In the genomic region with DNA sequence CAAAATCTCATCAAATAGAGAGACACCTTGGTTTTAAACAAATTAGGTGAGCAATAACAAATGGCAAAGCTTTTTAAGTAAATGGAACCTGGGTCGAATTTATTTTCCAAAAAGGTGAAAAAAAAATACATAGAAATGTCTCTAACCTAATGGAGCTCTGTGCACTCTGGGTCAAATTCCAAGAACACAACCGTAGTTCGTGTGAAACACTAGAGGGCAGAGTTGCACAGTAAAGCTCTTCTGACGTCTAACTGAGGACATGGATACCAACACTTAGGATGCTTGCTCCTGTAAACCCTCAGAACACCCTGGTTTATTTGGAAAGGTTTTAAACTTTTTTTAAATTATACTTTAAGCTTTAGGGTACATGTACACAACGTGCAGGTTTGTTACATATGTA, we compare ENCODE assay signal across 8 cellular contexts. TPM values are rescaled to one million over a fixed set of nuclear protein-coding genes. Genes with fewer than 3 reads are reported as not detected.
DNase-seq lines count a peak whose midpoint lies in the region; ATAC-seq and TF ChIP-seq lines count a peak whose summit lies in the region.

No MANE protein-coding gene starts in this region.

- H3K27me3 ChIP-seq in NT2/D1 (ENCODE audit: insufficient read depth, insufficient read length) (no peaks in the 10 kb centered on the region), lower lobe of right lung (ENCODE audit: low read depth) (no peaks in the 10 kb centered on the region)

- no peak overlapping the region for H3K27ac Mint-ChIP-seq in activated CD4-positive, alpha-beta memory T cell treated with anti-CD3 and anti-CD28 coated beads for 36 hours
- no peak overlapping the region for H3K27ac Mint-ChIP-seq in activated CD4-positive, alpha-beta memory T cell treated with anti-CD3 and anti-CD28 coated beads, Interleukin-2, amount 10 ng/mL, durations not matched to agents 7 days and 5 days

- TF ChIP-seq EP300 in Ishikawa (IDR thresholded peaks at IDR 0.05; ENCODE audit: borderline replicate concordance): no peak

- intact Hi-C loops in activated CD4-positive, alpha-beta memory T cell treated with anti-CD3 and anti-CD28 coated beads for 36 hours (cut with micrococcal nuclease): loop anchor here (1.0 kb wide), 2 partner anchors 296 to 392 kb away; no protein-coding TSS in a partner anchor
- intact Hi-C loops in lower lobe of right lung (cut with DNase I): no loop called here

- CTCF ChIA-PET in activated CD4-positive, alpha-beta memory T cell treated with anti-CD3 and anti-CD28 coated beads for 36 hours (lab: Charles Lee): interaction anchor here (0.5 to 2.2 kb wide), 12 partner anchors 9 to 506 kb away, joined by 3 to 42 read pairs (median 4); no protein-coding TSS in a partner anchor
- CTCF ChIA-PET in activated CD4-positive, alpha-beta memory T cell treated with anti-CD3 and anti-CD28 coated beads, Interleukin-2, amount 10 ng/mL, durations not matched to agents 7 days and 5 days (lab: Charles Lee): interaction anchor here (0.5 to 3.8 kb wide), 9 partner anchors 9 to 512 kb away, joined by 3 to 48 read pairs (median 3); no protein-coding TSS in a partner anchor

- H3K4me1 ChIP-seq in NT2/D1 (ENCODE audit: insufficient read depth, insufficient read length): no peaks in the 10 kb centered on the region
- H3K4me1 ChIP-seq in lower lobe of right lung: no peaks in the 10 kb centered on the region

- ATAC-seq in GM21786 (IDR thresholded peaks at IDR 0.05; ENCODE audit: unreplicated experiment) (peak; percentile 93), lower lobe of right lung (peak in 1 of 2 donors; percentile 67)

- no peak overlapping the region for H3K4me3 Mint-ChIP-seq in activated CD4-positive, alpha-beta memory T cell treated with anti-CD3 and anti-CD28 coated beads for 36 hours
- H3K4me3 Mint-ChIP-seq in activated CD4-positive, alpha-beta memory T cell treated with anti-CD3 and anti-CD28 coated beads, Interleukin-2, amount 10 ng/mL, durations not matched to agents 7 days and 5 days: no peak overlapping the region

- DNase-seq in activated CD4-positive, alpha-beta memory T cell treated with anti-CD3 and anti-CD28 coated beads for 36 hours: peak; percentile 17
- DNase-seq in activated CD4-positive, alpha-beta memory T cell treated with anti-CD3 and anti-CD28 coated beads, Interleukin-2, amount 10 ng/mL, durations not matched to agents 7 days and 5 days: no peak
- DNase-seq in NT2/D1 (ENCODE audit: low read depth, low spot score) (peak; percentile 51), dedifferentiated amniotic fluid mesenchymal stem cell (ENCODE audit: extremely low spot score) (peak; percentile 49), lower lobe of right lung (no peak), OCI-M2 (lab: John Stamatoyannopoulos, UW; ENCODE audit: unreplicated experiment) (no peak)

- no peak overlapping the region for H3K27ac ChIP-seq in lower lobe of right lung

- TF ChIP-seq RAD21 in Ishikawa (IDR thresholded peaks at IDR 0.05; ENCODE audit: low read depth): peak; percentile 76

- no peak overlapping the region for H3K9ac ChIP-seq in NT2/D1 (ENCODE audit: insufficient read length, low read depth)

- H3K27me3 Mint-ChIP-seq in activated CD4-positive, alpha-beta memory T cell treated with anti-CD3 and anti-CD28 coated beads for 36 hours: no peaks in the 10 kb centered on the region
- H3K27me3 Mint-ChIP-seq in activated CD4-positive, alpha-beta memory T cell treated with anti-CD3 and anti-CD28 coated beads, Interleukin-2, amount 10 ng/mL, durations not matched to agents 7 days and 5 days: peaks cover 1% of the 10 kb centered on the region

- no peaks in the 10 kb centered on the region for H3K4me1 Mint-ChIP-seq in activated CD4-positive, alpha-beta memory T cell treated with anti-CD3 and anti-CD28 coated beads for 36 hours (ENCODE audit: low read depth)
- no peaks in the 10 kb centered on the region for H3K4me1 Mint-ChIP-seq in activated CD4-positive, alpha-beta memory T cell treated with anti-CD3 and anti-CD28 coated beads, Interleukin-2, amount 10 ng/mL, durations not matched to agents 7 days and 5 days

- POLR2A ChIA-PET in activated CD4-positive, alpha-beta memory T cell treated with anti-CD3 and anti-CD28 coated beads for 36 hours (lab: Charles Lee): no interaction called here
- POLR2A ChIA-PET in activated CD4-positive, alpha-beta memory T cell treated with anti-CD3 and anti-CD28 coated beads, Interleukin-2, amount 10 ng/mL, durations not matched to agents 7 days and 5 days (lab: Charles Lee): no interaction called here

- H3K36me3 ChIP-seq in NT2/D1 (ENCODE audit: insufficient read depth, insufficient read length, low read length) (no peaks in the 10 kb centered on the region), lower lobe of right lung (no peaks in the 10 kb centered on the region)

- H3K4me3 ChIP-seq in NT2/D1 (ENCODE audit: insufficient read length, low read depth) (no peak overlapping the region), lower lobe of right lung (no peak overlapping the region)

- TF ChIP-seq CTCF in lower lobe of right lung (IDR thresholded peaks at IDR 0.05): peak; percentile 57

- no peaks in the 10 kb centered on the region for H3K9me3 ChIP-seq in NT2/D1 (ENCODE audit: insufficient read depth, low read length)
- no peaks in the 10 kb centered on the region for H3K9me3 ChIP-seq in lower lobe of right lung

- H3K9me3 Mint-ChIP-seq in activated CD4-positive, alpha-beta memory T cell treated with anti-CD3 and anti-CD28 coated beads for 36 hours: no peaks in the 10 kb centered on the region
- H3K9me3 Mint-ChIP-seq in activated CD4-positive, alpha-beta memory T cell treated with anti-CD3 and anti-CD28 coated beads, Interleukin-2, amount 10 ng/mL, durations not matched to agents 7 days and 5 days: no peaks in the 10 kb centered on the region

- H3K36me3 Mint-ChIP-seq in activated CD4-positive, alpha-beta memory T cell treated with anti-CD3 and anti-CD28 coated beads for 36 hours: no peaks in the 10 kb centered on the region
- H3K36me3 Mint-ChIP-seq in activated CD4-positive, alpha-beta memory T cell treated with anti-CD3 and anti-CD28 coated beads, Interleukin-2, amount 10 ng/mL, durations not matched to agents 7 days and 5 days (ENCODE audit: low read depth): no peaks in the 10 kb centered on the region

TF ChIP-seq in Ishikawa, 13 proteins besides CTCF, POLR2A, EP300 and RAD21:
- no peak for TF ChIP-seq YY1 (IDR thresholded peaks at IDR 0.05; ENCODE audit: low read depth)
- TF ChIP-seq EGR1 (IDR thresholded peaks at IDR 0.05): no peak
- TF ChIP-seq, protein P1, sequence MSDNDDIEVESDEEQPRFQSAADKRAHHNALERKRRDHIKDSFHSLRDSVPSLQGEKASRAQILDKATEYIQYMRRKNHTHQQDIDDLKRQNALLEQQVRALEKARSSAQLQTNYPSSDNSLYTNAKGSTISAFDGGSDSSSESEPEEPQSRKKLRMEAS (IDR thresholded peaks at IDR 0.05): no peak
- no peak for TF ChIP-seq CREB1 (IDR thresholded peaks at IDR 0.05; ENCODE audit: low read depth)
- TF ChIP-seq TEAD4 (IDR thresholded peaks at IDR 0.05): no peak
- no peak for TF ChIP-seq NFIC (IDR thresholded peaks at IDR 0.05)
- TF ChIP-seq TAF1 (IDR thresholded peaks at IDR 0.05; ENCODE audit: low read depth): no peak

RNA-seq across cellular contexts. Expression of gene MARCHF11, which starts 18.9 kb away (rescaled TPM):
- not detected for total RNA-seq in activated CD4-positive, alpha-beta memory T cell treated with anti-CD3 and anti-CD28 coated beads for 36 hours
- not detected for total RNA-seq in activated CD4-positive, alpha-beta memory T cell treated with anti-CD3 and anti-CD28 coated beads, Interleukin-2, amount 10 ng/mL, durations not matched to agents 7 days and 5 days
- total RNA-seq in lower lobe of right lung: not detected

Comparison
In these comparisons a context has a peak if more than half of its experiments do, and no peak if none do; other contexts are left out.
1. DNase-seq: peak in activated CD4-positive, alpha-beta memory T cell treated with anti-CD3 and anti-CD28 coated beads for 36 hours (single experiment), NT2/D1 (single experiment) and dedifferentiated amniotic fluid mesenchymal stem cell (single experiment); none in activated CD4-positive, alpha-beta memory T cell treated with anti-CD3 and anti-CD28 coated beads, Interleukin-2, amount 10 ng/mL, durations not matched to agents 7 days and 5 days (single experiment), lower lobe of right lung (single experiment) and OCI-M2 (single experiment).